Comparison of ENCODE assay signal across 1 cellular context in the genomic region with DNA sequence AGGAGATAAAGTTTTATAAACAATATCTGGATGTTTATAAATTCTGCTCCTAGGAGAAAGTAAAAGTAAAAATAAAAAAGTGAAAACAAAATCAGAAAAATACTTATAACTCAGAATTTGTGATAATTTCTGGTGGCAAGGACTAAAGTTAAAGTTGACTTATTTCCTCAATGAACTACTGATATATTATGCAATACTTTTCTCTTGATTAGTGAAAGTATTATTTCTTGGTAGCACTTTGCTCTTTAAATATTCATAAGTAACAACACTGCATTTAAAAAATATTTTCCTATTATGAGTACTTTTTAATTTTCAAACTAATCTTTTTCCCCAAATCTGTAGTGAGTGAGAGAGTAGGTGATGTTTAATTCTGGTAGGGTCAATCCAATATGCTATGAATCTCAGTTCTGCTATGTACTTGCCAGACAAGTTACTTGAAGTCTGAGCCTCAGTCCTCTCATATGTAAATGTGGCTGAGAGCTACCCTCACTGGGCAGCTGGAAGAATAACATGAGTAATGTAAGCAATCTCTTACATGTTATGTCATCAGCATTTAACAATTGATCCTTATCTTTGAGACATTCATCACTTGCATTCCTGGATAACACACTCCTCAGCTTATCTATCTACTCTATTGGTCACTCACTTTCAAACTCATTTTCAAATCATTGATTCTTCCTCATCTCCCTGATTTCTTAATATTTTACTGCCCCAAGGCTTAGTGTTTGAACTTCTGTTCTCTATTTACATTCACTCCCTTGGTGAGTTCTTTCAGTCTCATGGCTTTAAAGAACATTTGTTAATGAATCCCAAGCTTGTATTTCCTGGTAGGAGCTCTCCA.
TF ChIP-seq lines count a peak whose summit lies in the region.

No MANE protein-coding gene starts in this region.

TF ChIP-seq in IMR-90, 13 proteins besides CTCF, POLR2A, EP300 and RAD21 (continued from another document):
- no peak for TF ChIP-seq CHD1 (IDR thresholded peaks at IDR 0.05; ENCODE audit: low read depth, low read length)
- no peak for TF ChIP-seq MAZ (IDR thresholded peaks at IDR 0.05; ENCODE audit: borderline replicate concordance, low read depth, low read length)
- no peak for TF ChIP-seq FOS (IDR thresholded peaks at IDR 0.05; ENCODE audit: low read depth, low read length)
- peak; percentile 73 for TF ChIP-seq RCOR1 (IDR thresholded peaks at IDR 0.05; ENCODE audit: insufficient replicate concordance, low read length)
TF ChIP-seq in IMR-90: peak in this region for 2.
